ENCODE assay signal across 1 cellular context in genomic region chr1:20696397-20697333, GRCh38.
TF ChIP-seq lines count a peak whose summit lies in the region.

No MANE protein-coding gene starts in this region.

TF ChIP-seq in GM12878, 131 proteins besides CTCF, POLR2A, EP300 and RAD21 (continued from another document):
- TF ChIP-seq E2F8 (IDR thresholded peaks at IDR 0.05; ENCODE audit: low read depth, partially characterized antibody): no peak
- TF ChIP-seq HCFC1 (IDR thresholded peaks at IDR 0.05; ENCODE audit: low read length): 0 out of 2 replicates have a peak, but pooled peaks have one; percentile 5
- no peak for TF ChIP-seq SRF (IDR thresholded peaks at IDR 0.05; ENCODE audit: low read depth in 2 of 2, low read length in 2 of 2)
- no peak for TF ChIP-seq ZZZ3 (IDR thresholded peaks at IDR 0.05; ENCODE audit: control insufficient read depth, insufficient read length, low read depth)
- no peak for TF ChIP-seq ZBTB4 (CRISPR knock-in tag; IDR thresholded peaks at IDR 0.05)
- no peak for TF ChIP-seq RUNX3 (IDR thresholded peaks at IDR 0.05; ENCODE audit: low read length)
- TF ChIP-seq PAX8 (IDR thresholded peaks at IDR 0.05): no peak
- no peak for TF ChIP-seq ZNF217 (IDR thresholded peaks at IDR 0.05)
